ENCODE assay signal across 14 cellular contexts in genomic region chr10:128898133-128898915, GRCh38.
A peak's percentile ranks its signal among the peaks of the same experiment; 100 is the strongest.
DNase-seq lines count a peak whose midpoint lies in the region; ATAC-seq and TF ChIP-seq lines count a peak whose summit lies in the region.
"Had no signal": no experiment of that assay in that cellular context is flagged by ENCODE, and none has a peak within 500 bp of the region (broad histone marks: within the 10 kb centered on the region; RNA-seq: fewer than 3 reads in every experiment).

No MANE protein-coding gene starts in this region.

- H3K27ac ChIP-seq in iPS-18a (ENCODE audit: low read length) (no peak overlapping the region), prostate gland (peak overlapping the region in 1 of 2 donors; percentile 62), A673 (ENCODE audit: low read depth, low read length, poor library complexity, severe bottlenecking) (no peak overlapping the region)
- H3K27ac ChIP-seq: Peyer's patch had no signal

- peaks cover 11% of the 10 kb centered on the region; the same call in 1 of the 2 replicates for H3K4me1 ChIP-seq in ES-I3 (ENCODE audit: insufficient read depth, low read length)
- peaks cover 24% of the 10 kb centered on the region for H3K4me1 ChIP-seq in Loucy (ENCODE audit: insufficient read depth, low read length, poor library complexity, severe bottlenecking)
- H3K4me1 ChIP-seq in iPS-18a (ENCODE audit: control insufficient read depth, low read depth, low read length) = peaks cover 11% of the 10 kb centered on the region
- H3K4me1 ChIP-seq in prostate gland (replicated peaks) = peaks cover 21% of the 10 kb centered on the region
- no peaks in the 10 kb centered on the region for H3K4me1 ChIP-seq in A673 (ENCODE audit: insufficient read depth, low read length, poor library complexity, severe bottlenecking)
- H3K4me1 ChIP-seq in BE2C = no peaks in the 10 kb centered on the region
- H3K4me1 ChIP-seq: Peyer's patch had no signal

- H3K9me3 ChIP-seq in ES-I3 (ENCODE audit: control insufficient read depth, insufficient read depth, low read length) (peaks cover 3% of the 10 kb centered on the region; the same call in 1 of the 2 replicates), Loucy (ENCODE audit: insufficient read depth, low read depth, low read length) (no peaks in the 10 kb centered on the region), iPS-18a (ENCODE audit: control insufficient read depth, low read depth, low read length) (no peaks in the 10 kb centered on the region), prostate gland (no peaks in the 10 kb centered on the region), A673 (ENCODE audit: low read depth, low read length, poor library complexity, severe bottlenecking) (no peaks in the 10 kb centered on the region), BE2C (no peaks in the 10 kb centered on the region)
- H3K9me3 ChIP-seq: Peyer's patch had no signal

- H3K4me3 ChIP-seq in Loucy (ENCODE audit: low read length, poor library complexity, severe bottlenecking) (no peak overlapping the region), iPS-18a (ENCODE audit: low read length) (peak overlapping the region; percentile 32), prostate gland (no peak overlapping the region), A673 (ENCODE audit: low read depth, low read length, poor library complexity, severe bottlenecking) (no peak overlapping the region), BE2C (ENCODE audit: low read depth, low read length) (no peak overlapping the region)
- H3K4me3 ChIP-seq: Peyer's patch had no signal

- intact Hi-C loops in prostate gland (cut with DNase I) (no loop called here), A673 (cut with micrococcal nuclease; ENCODE audit: unreplicated experiment) (no loop called here)

- CTCF ChIA-PET in A673 (lab: Charles Lee) = no interaction called here

- no peak for TF ChIP-seq POLR2A in prostate gland (IDR thresholded peaks at IDR 0.05)

- H3K9ac ChIP-seq in ES-I3 (ENCODE audit: low read depth, low read length) (peak overlapping the region; percentile 32), Loucy (ENCODE audit: low read depth, low read length, poor library complexity, severe bottlenecking) (no peak overlapping the region), iPS-18a (ENCODE audit: low read length) (no peak overlapping the region)

- TF ChIP-seq CTCF in Loucy (conservative IDR thresholded peaks at IDR 0.05; ENCODE audit: low read length) (no peak), prostate gland (IDR thresholded peaks at IDR 0.05) (no peak), A673 (conservative IDR thresholded peaks at IDR 0.05; ENCODE audit: low read depth, low read length) (no peak), BE2C (IDR thresholded peaks at IDR 0.05; ENCODE audit: low read depth, low read length) (no peak)

- WGBS in prostate gland = 31% methylated on average over 10 of the region's 10 CpGs

- H3K36me3 ChIP-seq in ES-I3 (ENCODE audit: insufficient read depth, low read length) = no peaks in the 10 kb centered on the region
- no peaks in the 10 kb centered on the region for H3K36me3 ChIP-seq in Loucy (ENCODE audit: insufficient read depth, low read length)
- H3K36me3 ChIP-seq in iPS-18a (ENCODE audit: control insufficient read depth, low read depth, low read length) = no peaks in the 10 kb centered on the region
- H3K36me3 ChIP-seq in prostate gland = no peaks in the 10 kb centered on the region
- no peaks in the 10 kb centered on the region for H3K36me3 ChIP-seq in A673 (ENCODE audit: insufficient read depth, low read length, poor library complexity, severe bottlenecking)
- no peaks in the 10 kb centered on the region for H3K36me3 ChIP-seq in BE2C
- H3K36me3 ChIP-seq: Peyer's patch had no signal

- peak; percentile 26 for DNase-seq in prostate gland (ENCODE audit: low spot score)
- DNase-seq in A673 (ENCODE audit: low spot score) = no peak
- DNase-seq in BE2C = no peak
- DNase-seq: CD4-positive, alpha-beta memory T cell; NCI-H1436 treated with DMSO at 0.1 percent for 48 hours; NCI-H2081; NCI-H510A treated with DMSO at 0.1 percent for 48 hours; Peyer's patch; SHP77 treated with DMSO at 0.1 percent for 48 hours had no signal

- H3K9me2 ChIP-seq in Loucy (replicated peaks; ENCODE audit: low read depth, low read length) = no peaks in the 10 kb centered on the region

- H3K27me3 ChIP-seq in Loucy (ENCODE audit: insufficient read depth, low read length, poor library complexity, severe bottlenecking) (no peaks in the 10 kb centered on the region), iPS-18a (ENCODE audit: control insufficient read depth, insufficient read depth, low read length) (no peaks in the 10 kb centered on the region), prostate gland (replicated peaks; ENCODE audit: insufficient read depth) (no peaks in the 10 kb centered on the region), A673 (replicated peaks; ENCODE audit: insufficient read depth, low read depth, low read length, poor library complexity) (no peaks in the 10 kb centered on the region), BE2C (0 out of 2 replicates have a peak, but pooled peaks cover 2% of the 10 kb centered on the region)
- H3K27me3 ChIP-seq: Peyer's patch had no signal

- H3K4me2 ChIP-seq in Loucy (ENCODE audit: low read depth, low read length, poor library complexity, severe bottlenecking) = no peak overlapping the region

- peak overlapping the region; percentile 4; the same call in 1 of the 2 replicates for H2AFZ ChIP-seq in Loucy (ENCODE audit: low read length)

- no peaks in the 10 kb centered on the region for H3F3A ChIP-seq in Loucy (ENCODE audit: low read depth)

- BruUV-seq in A673 (replicated peaks; lab: Mats Ljungman, UMichigan) = no TSS peak

- no peak for ATAC-seq in activated CD4-positive, CD25-positive, alpha-beta regulatory T cell treated with anti-CD3 and anti-CD28 coated beads, Interleukin-2, amount 50 U/mL, for 24 hours
- ATAC-seq: HCT116 had no signal

- H4K20me1 ChIP-seq in Loucy (ENCODE audit: insufficient read depth, low read length, poor library complexity, severe bottlenecking) = no peaks in the 10 kb centered on the region

- H3K79me2 ChIP-seq in Loucy (ENCODE audit: insufficient read depth, low read length) = no peaks in the 10 kb centered on the region

- POLR2A ChIA-PET in A673 (lab: Charles Lee; ENCODE audit: low non-redundant PET) = no interaction called here
